In genomic region chr16:50373780-50374179, GRCh38 we compare ENCODE assay signal across 1 cellular context.
TF ChIP-seq lines count a peak whose summit lies in the region.

No MANE protein-coding gene starts in this region.

TF ChIP-seq in H1, 55 proteins besides CTCF, POLR2A, EP300 and RAD21:
- TF ChIP-seq MAFK (IDR thresholded peaks at IDR 0.05; ENCODE audit: low read depth, low read length) (no peak), SP2 (IDR thresholded peaks at IDR 0.05; ENCODE audit: low read length) (no peak), TEAD4 (IDR thresholded peaks at IDR 0.05; ENCODE audit: low read depth, low read length) (no peak), GTF2F1 (IDR thresholded peaks at IDR 0.05; ENCODE audit: borderline replicate concordance, low read depth, low read length) (no peak), RXRA (IDR thresholded peaks at IDR 0.05; ENCODE audit: insufficient read depth, low read depth, low read length) (no peak), RNF2 (IDR thresholded peaks at IDR 0.05; ENCODE audit: borderline replicate concordance, low read depth, low read length, missing control alignments, poor library complexity, severe bottlenecking) (no peak), SP1 (IDR thresholded peaks at IDR 0.05; ENCODE audit: low read depth, low read length) (no peak), JUN (IDR thresholded peaks at IDR 0.05; ENCODE audit: low read depth, low read length) (no peak), CTBP2 (IDR thresholded peaks at IDR 0.05; ENCODE audit: borderline replicate concordance, insufficient read depth, insufficient read length, low read length) (no peak), EGR1 (IDR thresholded peaks at IDR 0.05; ENCODE audit: borderline replicate concordance, low read depth, low read length) (no peak), HDAC2 (IDR thresholded peaks at IDR 0.05; ENCODE audit: borderline replicate concordance in 1 of 2, low read depth in 2 of 2, low read length in 2 of 2) (no peak), KDM1A (IDR thresholded peaks at IDR 0.05; ENCODE audit: borderline replicate concordance, low read length) (no peak)
